In the genomic region with DNA sequence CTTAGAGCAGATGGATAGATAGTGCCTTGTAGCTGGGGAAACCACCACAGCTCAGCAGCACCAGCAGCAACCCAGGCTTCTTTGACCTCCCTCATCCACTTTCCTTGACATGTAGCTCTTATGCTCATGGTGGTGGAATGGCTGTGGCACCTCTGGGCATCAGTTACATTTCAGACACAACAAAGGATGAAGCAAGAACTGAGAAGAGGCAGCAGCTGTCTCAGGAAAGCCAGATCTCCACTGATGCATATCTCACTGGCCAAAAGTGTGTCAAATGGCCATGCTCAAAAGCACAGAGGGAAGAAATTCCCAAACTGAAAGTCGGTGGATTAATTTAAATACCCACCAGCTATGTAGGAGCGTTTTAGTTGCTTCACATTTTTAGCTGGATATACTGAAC, we compare ENCODE assay signal across 1 cellular context.
TF ChIP-seq lines count a peak whose summit lies in the region.

No MANE protein-coding gene starts in this region.

TF ChIP-seq in GM23338, 12 proteins besides CTCF, POLR2A, EP300 and RAD21 (continued from another document):
- TF ChIP-seq ZNF462 (CRISPR knock-in tag; IDR thresholded peaks at IDR 0.05), result no peak
- TF ChIP-seq POLR2AphosphoS5 (IDR thresholded peaks at IDR 0.05; ENCODE audit: low read depth), result no peak
- TF ChIP-seq EZH2 (IDR thresholded peaks at IDR 0.05; ENCODE audit: low read depth, unreplicated experiment), result no peak
- TF ChIP-seq EZH2phosphoT487 (IDR thresholded peaks at IDR 0.05; ENCODE audit: unreplicated experiment), result no peak
- no peak for TF ChIP-seq ZNF331 (CRISPR knock-in tag; IDR thresholded peaks at IDR 0.05; ENCODE audit: low read depth)
- TF ChIP-seq CREB1 (CRISPR knock-in tag; IDR thresholded peaks at IDR 0.05; ENCODE audit: low read depth), result no peak
- TF ChIP-seq, protein P1, sequence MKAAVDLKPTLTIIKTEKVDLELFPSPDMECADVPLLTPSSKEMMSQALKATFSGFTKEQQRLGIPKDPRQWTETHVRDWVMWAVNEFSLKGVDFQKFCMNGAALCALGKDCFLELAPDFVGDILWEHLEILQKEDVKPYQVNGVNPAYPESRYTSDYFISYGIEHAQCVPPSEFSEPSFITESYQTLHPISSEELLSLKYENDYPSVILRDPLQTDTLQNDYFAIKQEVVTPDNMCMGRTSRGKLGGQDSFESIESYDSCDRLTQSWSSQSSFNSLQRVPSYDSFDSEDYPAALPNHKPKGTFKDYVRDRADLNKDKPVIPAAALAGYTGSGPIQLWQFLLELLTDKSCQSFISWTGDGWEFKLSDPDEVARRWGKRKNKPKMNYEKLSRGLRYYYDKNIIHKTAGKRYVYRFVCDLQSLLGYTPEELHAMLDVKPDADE (IDR thresholded peaks at IDR 0.05), result no peak
